In the genomic region with DNA sequence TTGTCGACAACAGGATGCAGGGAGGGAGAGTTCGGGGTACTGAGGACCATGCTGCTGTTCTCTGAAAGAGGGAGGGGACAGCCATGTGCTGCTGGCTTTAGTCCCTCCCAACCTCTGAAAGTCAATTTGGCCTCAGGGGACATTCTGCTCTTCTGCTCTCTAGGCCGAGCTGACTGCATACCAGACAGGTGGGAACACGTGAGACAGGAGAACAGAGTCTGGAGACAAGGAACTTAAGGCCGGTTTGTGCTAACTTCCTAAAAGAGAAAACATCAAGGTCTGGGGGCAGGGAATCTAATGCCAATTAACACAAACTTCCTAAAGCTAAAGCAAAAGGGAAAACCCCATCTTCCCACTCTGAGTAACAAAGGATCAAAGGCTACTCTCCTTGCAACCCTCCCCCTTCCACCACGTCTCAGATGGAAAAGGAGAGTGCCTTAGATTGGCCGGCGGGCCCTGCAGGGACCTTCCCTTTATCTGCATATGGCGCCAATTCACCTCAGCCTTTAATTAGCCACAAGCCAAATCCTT, we compare ENCODE assay signal across 23 cellular contexts. TPM values are rescaled to one million over a fixed set of nuclear protein-coding genes. Genes with fewer than 3 reads are reported as not detected.
A peak's percentile ranks its signal among the peaks of the same experiment; 100 is the strongest.
DNase-seq lines count a peak whose midpoint lies in the region; ATAC-seq and TF ChIP-seq lines count a peak whose summit lies in the region.
"Had no signal": no experiment of that assay in that cellular context is flagged by ENCODE, and none has a peak within 500 bp of the region (broad histone marks: within the 10 kb centered on the region; RNA-seq: fewer than 3 reads in every experiment).

No MANE protein-coding gene starts in this region.

- H3K79me1 ChIP-seq in mesendoderm (ENCODE audit: low read length), result peaks cover 6% of the 10 kb centered on the region

- H3K27me3 ChIP-seq in left ventricle myocardium inferior (ENCODE audit: low read depth) (no peaks in the 10 kb centered on the region), foreskin keratinocyte (peaks cover 3% of the 10 kb centered on the region), mesendoderm (ENCODE audit: insufficient read depth, low read length, poor library complexity) (no peaks in the 10 kb centered on the region), upper lobe of left lung (no peaks in the 10 kb centered on the region)
- no peaks in the 10 kb centered on the region for H3K27me3 ChIP-seq in CD4-positive, alpha-beta memory T cell (ENCODE audit: insufficient read depth, low read length)
- H3K27me3 ChIP-seq: heart left ventricle, suprapubic skin had no signal

- peak overlapping the region; percentile 36 for H3K27ac ChIP-seq in left ventricle myocardium inferior (replicated peaks)
- no peak overlapping the region for H3K27ac ChIP-seq in foreskin keratinocyte
- peak overlapping the region; percentile 90 for H3K27ac ChIP-seq in mesendoderm (ENCODE audit: low read depth, low read length)
- H3K27ac ChIP-seq in upper lobe of left lung, result peak overlapping the region; percentile 13 to 80 (median 61)
- H3K27ac ChIP-seq in CD4-positive, alpha-beta memory T cell (ENCODE audit: low read depth, low read length), result no peak overlapping the region
- H3K27ac ChIP-seq: A549, suprapubic skin had no signal

- DNase-seq in left ventricle myocardium inferior (no peak), left cardiac atrium (no peak), foreskin keratinocyte (peak; percentile 31 to 65), mesendoderm (peak; percentile 99), upper lobe of left lung (no peak), cerebellar cortex (ENCODE audit: low spot score) (no peak)
- no peak for DNase-seq in CD4-positive, alpha-beta memory T cell
- DNase-seq: activated CD4-positive, alpha-beta T cell treated with anti-CD3 and anti-CD28 coated beads, Interleukin-2, amount 10 ng/mL, durations not matched to agents 7 days and 5 days; activated naive CD8-positive, alpha-beta T cell treated with anti-CD3 and anti-CD28 coated beads, Interleukin-2, amount 50 U/mL, for 24 hours; cortex of kidney; EL; heart left ventricle; MV-4-11; NCI-H1694 treated with DMSO at 0.1 percent for 48 hours; NCI-H774; PC-3; T-helper 1 cell had no signal

- H3K9ac ChIP-seq in mesendoderm (ENCODE audit: low read length), result peak overlapping the region; percentile 52

- H3K79me2 ChIP-seq in mesendoderm (ENCODE audit: control insufficient read depth, insufficient read depth, low read length), result no peaks in the 10 kb centered on the region

- no peak overlapping the region for H2AK5ac ChIP-seq in mesendoderm (ENCODE audit: low read length)

- H3K4me1 Mint-ChIP-seq in CD4-positive, alpha-beta memory T cell, result no peaks in the 10 kb centered on the region
- H3K4me1 Mint-ChIP-seq: activated CD4-positive, alpha-beta T cell treated with anti-CD3 and anti-CD28 coated beads, Interleukin-2, amount 10 ng/mL, durations not matched to agents 7 days and 5 days; activated naive CD8-positive, alpha-beta T cell treated with anti-CD3 and anti-CD28 coated beads, Interleukin-2, amount 50 U/mL, for 24 hours; brain had no signal

- no peaks in the 10 kb centered on the region for H3K36me3 ChIP-seq in left ventricle myocardium inferior
- H3K36me3 ChIP-seq in mesendoderm (ENCODE audit: control insufficient read depth, insufficient read depth, low read length), result no peaks in the 10 kb centered on the region
- H3K36me3 ChIP-seq in upper lobe of left lung, result peaks cover 0 to 3% (median 0%) of the 10 kb centered on the region in 4 donors
- no peaks in the 10 kb centered on the region for H3K36me3 ChIP-seq in CD4-positive, alpha-beta memory T cell (ENCODE audit: insufficient read depth, low read length)
- H3K36me3 ChIP-seq: heart left ventricle, suprapubic skin had no signal

- no peaks in the 10 kb centered on the region for H3K9me3 ChIP-seq in left ventricle myocardium inferior (replicated peaks)
- H3K9me3 ChIP-seq in upper lobe of left lung, result no peaks in the 10 kb centered on the region
- H3K9me3 ChIP-seq in CD4-positive, alpha-beta memory T cell (ENCODE audit: control insufficient read depth in 1 of 2, low read length in 2 of 2), result no peaks in the 10 kb centered on the region
- H3K9me3 ChIP-seq: A549, heart left ventricle, suprapubic skin had no signal

- H3K4ac ChIP-seq in mesendoderm (ENCODE audit: low read depth, low read length), result peak overlapping the region; percentile 93

- H3K4me2 ChIP-seq in mesendoderm (ENCODE audit: low read length), result no peak overlapping the region
- H3K4me2 ChIP-seq: A549 had no signal

- peaks cover 7 to 20% of the 10 kb centered on the region in 2 donors for H3K27me3 Mint-ChIP-seq in CD4-positive, alpha-beta memory T cell

- TF ChIP-seq CTCF in left ventricle myocardium inferior (IDR thresholded peaks at IDR 0.05; ENCODE audit: borderline replicate concordance), result no peak
- TF ChIP-seq CTCF in foreskin keratinocyte (conservative IDR thresholded peaks at IDR 0.05), result no peak
- no peak for TF ChIP-seq CTCF in upper lobe of left lung (IDR thresholded peaks at IDR 0.05)

- peak overlapping the region; percentile 43 for H4K8ac ChIP-seq in mesendoderm (ENCODE audit: low read depth, low read length)

- H2BK15ac ChIP-seq in mesendoderm (replicated peaks; ENCODE audit: low read depth), result peak overlapping the region; percentile 21

- TF ChIP-seq EP300 in upper lobe of left lung (IDR thresholded peaks at IDR 0.05), result no peak

- POLR2A ChIA-PET in CD4-positive, alpha-beta memory T cell (lab: Charles Lee; ENCODE audit: partially characterized antibody), result no interaction called here

- H3K23ac ChIP-seq in mesendoderm (ENCODE audit: low read length), result no peak overlapping the region

- no peaks in the 10 kb centered on the region for H3K9me3 Mint-ChIP-seq in CD4-positive, alpha-beta memory T cell
- H3K9me3 Mint-ChIP-seq: activated CD4-positive, alpha-beta T cell treated with anti-CD3 and anti-CD28 coated beads, Interleukin-2, amount 10 ng/mL, durations not matched to agents 7 days and 5 days; activated naive CD8-positive, alpha-beta T cell treated with anti-CD3 and anti-CD28 coated beads, Interleukin-2, amount 50 U/mL, for 24 hours had no signal

- H3K36me3 Mint-ChIP-seq in CD4-positive, alpha-beta memory T cell, result no peaks in the 10 kb centered on the region
- H3K36me3 Mint-ChIP-seq: brain had no signal

- ATAC-seq in left cardiac atrium (no peak), foreskin keratinocyte (peak; percentile 74), upper lobe of left lung (ENCODE audit: low FRiP score in 2 of 2) (no peak), GM18519 (IDR thresholded peaks at IDR 0.05; ENCODE audit: low FRiP score, unreplicated experiment) (no peak)
- ATAC-seq: A549; activated naive CD8-positive, alpha-beta T cell treated with anti-CD3 and anti-CD28 coated beads, Interleukin-2, amount 50 U/mL, for 24 hours; heart left ventricle; left lobe of liver; PC-3 had no signal

- CTCF ChIA-PET in CD4-positive, alpha-beta memory T cell (lab: Charles Lee; ENCODE audit: partially characterized antibody), result no interaction called here

- no peak overlapping the region for H3K4me3 Mint-ChIP-seq in CD4-positive, alpha-beta memory T cell
- H3K4me3 Mint-ChIP-seq: activated CD4-positive, alpha-beta T cell treated with anti-CD3 and anti-CD28 coated beads, Interleukin-2, amount 10 ng/mL, durations not matched to agents 7 days and 5 days; activated naive CD8-positive, alpha-beta T cell treated with anti-CD3 and anti-CD28 coated beads, Interleukin-2, amount 50 U/mL, for 24 hours; brain had no signal

- WGBS in mesendoderm (ENCODE audit: extremely low coverage, insufficient coverage, low lambda C conversion rate), result no CpG with 5 or more reads among the region's 9 CpGs
- 48 to 58% methylated on average over 9 of the region's 9 CpGs for WGBS in upper lobe of left lung, 2 donors

- H3K27ac Mint-ChIP-seq in CD4-positive, alpha-beta memory T cell, result no peak overlapping the region
- H3K27ac Mint-ChIP-seq: activated CD4-positive, alpha-beta T cell treated with anti-CD3 and anti-CD28 coated beads, Interleukin-2, amount 10 ng/mL, durations not matched to agents 7 days and 5 days; activated naive CD8-positive, alpha-beta T cell treated with anti-CD3 and anti-CD28 coated beads, Interleukin-2, amount 50 U/mL, for 24 hours; brain had no signal

- peak overlapping the region; percentile 86 for H4K5ac ChIP-seq in mesendoderm (ENCODE audit: low read length)

- H3K18ac ChIP-seq in mesendoderm (ENCODE audit: low read length), result peak overlapping the region; percentile 95

- intact Hi-C loops in left ventricle myocardium inferior (cut with micrococcal nuclease) (no loop called here), left cardiac atrium (cut with DNase I) (no loop called here)
- intact Hi-C loops in CD4-positive, alpha-beta memory T cell (cut with micrococcal nuclease), result no loop called here

- H2BK120ac ChIP-seq in mesendoderm (ENCODE audit: low read depth, low read length), result peak overlapping the region; percentile 99

- peak overlapping the region; percentile 97 for H2BK5ac ChIP-seq in mesendoderm (ENCODE audit: low read length)

- H3K4me3 ChIP-seq in left ventricle myocardium inferior (no peak overlapping the region), mesendoderm (ENCODE audit: low read length) (no peak overlapping the region), upper lobe of left lung (no peak overlapping the region)
- no peak overlapping the region for H3K4me3 ChIP-seq in CD4-positive, alpha-beta memory T cell (ENCODE audit: low read length in 2 of 2)
- H3K4me3 ChIP-seq: A549, heart left ventricle, suprapubic skin had no signal

- H3K4me1 ChIP-seq in left ventricle myocardium inferior (peaks cover 46% of the 10 kb centered on the region), foreskin keratinocyte (peaks cover 5% of the 10 kb centered on the region), mesendoderm (ENCODE audit: control insufficient read depth, low read depth, low read length) (peaks cover 51% of the 10 kb centered on the region), upper lobe of left lung (peaks cover 25 to 54% (median 38%) of the 10 kb centered on the region in 4 donors)
- no peaks in the 10 kb centered on the region for H3K4me1 ChIP-seq in CD4-positive, alpha-beta memory T cell (ENCODE audit: insufficient read depth, low read length)
- H3K4me1 ChIP-seq: A549 had no signal

- peak overlapping the region; percentile 87 for H3K56ac ChIP-seq in mesendoderm (ENCODE audit: low read length)

- TF ChIP-seq POLR2A in upper lobe of left lung (IDR thresholded peaks at IDR 0.05), result no peak

RNA-seq across cellular contexts. Expression of a gene that starts 41.0 kb away (rescaled TPM):
- 18.0 TPM for total RNA-seq in left ventricle myocardium inferior
- total RNA-seq in left cardiac atrium, result 10 to 100 TPM; 15.4 to 67.6 TPM
- total RNA-seq in foreskin keratinocyte, result 0.11 and 0.95 TPM in 2 replicates
- 0.14 and 0.41 TPM in 2 replicates for polyA plus RNA-seq in foreskin keratinocyte
- polyA plus RNA-seq in mesendoderm (2013, experiment 1 of 2), result 8.9 TPM
- polyA plus RNA-seq in mesendoderm (2013, experiment 2 of 2), result 7.1 TPM
- total RNA-seq in upper lobe of left lung, result 100 to 1,000 TPM in 5 of 6 donors, 10 to 100 TPM in 1; 56.2 to 308 (median 133) TPM
- not detected for total RNA-seq in CD4-positive, alpha-beta memory T cell
- polyA plus RNA-seq in CD4-positive, alpha-beta memory T cell, result not detected
- total RNA-seq: activated CD4-positive, alpha-beta T cell treated with anti-CD3 and anti-CD28 coated beads, Interleukin-2, amount 10 ng/mL, durations not matched to agents 7 days and 5 days; mononuclear cell; PC-3 had no signal

Comparison
In these comparisons a context has a peak if more than half of its experiments do, and no peak if none do; other contexts are left out.
1. DNase-seq: peak in foreskin keratinocyte (2 of 2) and mesendoderm (single experiment); none in left ventricle myocardium inferior (single experiment), left cardiac atrium (single experiment), upper lobe of left lung (0 of 2), CD4-positive, alpha-beta memory T cell (0 of 5) and cerebellar cortex (single experiment).
2. H3K27ac ChIP-seq: peak in left ventricle myocardium inferior (single experiment), mesendoderm (single experiment) and upper lobe of left lung (4 of 4); none in foreskin keratinocyte (single experiment) and CD4-positive, alpha-beta memory T cell (single experiment).